Comparison of ENCODE assay signal across 18 cellular contexts in genomic region chr22:23285236-23285635, GRCh38.
"Had no signal": no experiment of that assay in that cellular context is flagged by ENCODE, and none has a peak within 500 bp of the region (broad histone marks: within the 10 kb centered on the region; RNA-seq: fewer than 3 reads in every experiment).

No MANE protein-coding gene starts in this region.

- ATAC-seq: activated CD8-positive, alpha-beta T cell treated with anti-CD3 and anti-CD28 coated beads, Interleukin-2, amount 10 ng/mL, durations not matched to agents 7 days and 5 days; natural killer cell; T-cell had no signal

- H3K27ac ChIP-seq: right atrium auricular region, WERI-Rb-1 had no signal

- H3K27me3 ChIP-seq: right atrium auricular region, transverse colon had no signal

- DNase-seq: activated CD4-positive, alpha-beta T cell treated with anti-CD3 and anti-CD28 coated beads, Interleukin-2, amount 50 U/mL, for 1 hour; activated CD4-positive, CD25-positive, alpha-beta regulatory T cell treated with anti-CD3 and anti-CD28 coated beads, Interleukin-2, amount 50 U/mL, for 72 hours; activated CD8-positive, alpha-beta T cell treated with anti-CD3 and anti-CD28 coated beads, Interleukin-2, amount 10 ng/mL, durations not matched to agents 7 days and 5 days; activated gamma-delta T cell; anterior cingulate cortex; central memory CD4-positive, alpha-beta T cell; effector memory CD4-positive, alpha-beta T cell; natural killer cell; stimulated activated CD4-positive, alpha-beta T cell treated with anti-CD3 and anti-CD28 coated beads, Interleukin-12 subunit alpha, Interleukin-12 subunit beta, amount 100 ng/mL, for 4 hours; T-cell; transverse colon; WERI-Rb-1 had no signal

- H3K9me3 ChIP-seq: right atrium auricular region, transverse colon had no signal

- FAIRE-seq: colon, endothelial cell of umbilical vein, kidney, TTC549 had no signal

- H3K4me3 ChIP-seq: lung, right atrium auricular region, transverse colon had no signal
